Comparison of ENCODE assay signal across 20 cellular contexts in the genomic region with DNA sequence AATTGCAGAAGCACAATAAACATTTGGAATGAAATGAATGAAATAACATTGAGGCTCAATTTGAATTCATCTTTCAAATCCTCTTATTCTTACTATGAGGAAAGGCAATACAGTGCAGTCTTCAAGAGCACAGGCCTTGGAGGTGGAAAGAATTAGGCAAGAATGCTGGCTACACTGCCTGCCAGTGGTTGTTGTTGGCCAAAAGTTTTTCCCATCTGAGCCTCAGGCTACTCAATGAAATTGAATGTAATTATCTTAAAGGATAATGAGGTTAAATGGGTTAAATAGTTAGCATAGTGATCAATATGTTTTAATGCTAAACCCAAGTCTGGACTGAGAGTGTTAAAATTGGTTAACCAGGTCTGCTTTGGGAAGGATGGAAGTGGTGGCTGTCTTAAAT.
"Had no signal": no experiment of that assay in that cellular context is flagged by ENCODE, and none has a peak within 500 bp of the region (broad histone marks: within the 10 kb centered on the region; RNA-seq: fewer than 3 reads in every experiment).

No MANE protein-coding gene starts in this region.

- H3K27ac Mint-ChIP-seq: immature natural killer cell; mesothelial cell of epicardium; naive B cell; naive thymus-derived CD8-positive, alpha-beta T cell had no signal

- DNase-seq: dermis blood vessel endothelial cell; dorsolateral prefrontal cortex; effector CD4-positive, alpha-beta T cell; effector memory CD4-positive, alpha-beta T cell; foreskin keratinocyte; heart left ventricle; hypothalamus; immature natural killer cell; left cardiac atrium; left lung; left ventricle myocardium superior; lower lobe of right lung; mesenchymal stem cell; mucosa of descending colon; naive B cell; naive thymus-derived CD8-positive, alpha-beta T cell had no signal

- H3K4me3 Mint-ChIP-seq: immature natural killer cell; mesothelial cell of epicardium; naive B cell; naive thymus-derived CD8-positive, alpha-beta T cell had no signal

- H3K9me3 Mint-ChIP-seq: mesothelial cell of epicardium, naive B cell had no signal

- ATAC-seq: foreskin keratinocyte; gastroesophageal sphincter; heart left ventricle; left cardiac atrium; left lung; left ventricle myocardium superior; lower lobe of right lung; naive thymus-derived CD8-positive, alpha-beta T cell had no signal

- FAIRE-seq: frontal cortex, keratinocyte had no signal

- H3K36me3 Mint-ChIP-seq: immature natural killer cell; mesothelial cell of epicardium; naive B cell; naive thymus-derived CD8-positive, alpha-beta T cell had no signal

- H3K27me3 Mint-ChIP-seq: naive B cell; naive thymus-derived CD8-positive, alpha-beta T cell had no signal

- H3K4me1 Mint-ChIP-seq: immature natural killer cell; naive B cell; naive thymus-derived CD8-positive, alpha-beta T cell had no signal
